ENCODE assay signal across 1 cellular context in the genomic region with DNA sequence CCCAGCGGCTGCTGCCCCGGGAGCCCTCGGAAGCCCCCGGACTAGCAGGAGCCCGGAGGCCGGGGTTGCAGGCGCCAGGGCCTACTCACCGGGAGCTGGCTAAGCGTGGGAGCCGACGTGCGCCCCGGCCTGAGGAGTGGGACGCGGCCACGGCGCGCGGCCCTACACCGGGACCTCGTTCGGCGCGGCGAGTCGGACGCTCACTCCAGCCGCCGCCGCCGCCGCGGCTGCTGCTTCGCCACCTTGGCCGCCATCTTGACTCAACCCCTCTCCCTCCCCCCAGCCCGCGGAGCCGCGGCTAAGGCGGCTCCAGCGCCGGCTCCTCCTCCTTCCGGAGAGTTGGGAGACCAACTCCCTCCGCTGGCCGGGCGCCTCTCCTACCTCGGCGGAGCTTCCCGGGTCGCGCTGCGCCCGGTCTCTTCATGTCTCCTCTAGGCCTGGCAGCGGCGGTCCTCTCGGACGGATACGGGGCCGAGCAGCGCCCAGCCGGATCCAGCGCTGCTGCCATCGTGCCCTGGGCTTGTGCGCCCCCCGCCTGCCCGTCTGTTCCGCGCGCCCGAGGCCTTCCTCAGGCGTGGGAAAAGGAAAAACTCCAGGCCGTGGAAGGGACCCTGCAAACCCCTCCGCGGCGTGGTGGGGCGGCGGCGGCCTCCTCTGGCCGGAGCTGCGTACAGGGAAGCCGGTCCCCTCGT.
TF ChIP-seq lines count a peak whose summit lies in the region.

A gene (minus strand): TSS at position 262 of the 692 bp plus-strand sequence. CDS start 20,965 bp downstream, outside the sequence.

TF ChIP-seq in HEK293, 187 proteins besides CTCF, POLR2A, EP300 and RAD21 (continued from another document and continues in another):
- TF ChIP-seq, protein P1, sequence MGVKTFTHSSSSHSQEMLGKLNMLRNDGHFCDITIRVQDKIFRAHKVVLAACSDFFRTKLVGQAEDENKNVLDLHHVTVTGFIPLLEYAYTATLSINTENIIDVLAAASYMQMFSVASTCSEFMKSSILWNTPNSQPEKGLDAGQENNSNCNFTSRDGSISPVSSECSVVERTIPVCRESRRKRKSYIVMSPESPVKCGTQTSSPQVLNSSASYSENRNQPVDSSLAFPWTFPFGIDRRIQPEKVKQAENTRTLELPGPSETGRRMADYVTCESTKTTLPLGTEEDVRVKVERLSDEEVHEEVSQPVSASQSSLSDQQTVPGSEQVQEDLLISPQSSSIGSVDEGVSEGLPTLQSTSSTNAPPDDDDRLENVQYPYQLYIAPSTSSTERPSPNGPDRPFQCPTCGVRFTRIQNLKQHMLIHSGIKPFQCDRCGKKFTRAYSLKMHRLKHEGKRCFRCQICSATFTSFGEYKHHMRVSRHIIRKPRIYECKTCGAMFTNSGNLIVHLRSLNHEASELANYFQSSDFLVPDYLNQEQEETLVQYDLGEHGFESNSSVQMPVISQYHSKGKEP (tag by site-specific recombination; IDR thresholded peaks at IDR 0.05): peak; percentile 60; the same call in 1 of the 2 replicates
- TF ChIP-seq, protein P2, sequence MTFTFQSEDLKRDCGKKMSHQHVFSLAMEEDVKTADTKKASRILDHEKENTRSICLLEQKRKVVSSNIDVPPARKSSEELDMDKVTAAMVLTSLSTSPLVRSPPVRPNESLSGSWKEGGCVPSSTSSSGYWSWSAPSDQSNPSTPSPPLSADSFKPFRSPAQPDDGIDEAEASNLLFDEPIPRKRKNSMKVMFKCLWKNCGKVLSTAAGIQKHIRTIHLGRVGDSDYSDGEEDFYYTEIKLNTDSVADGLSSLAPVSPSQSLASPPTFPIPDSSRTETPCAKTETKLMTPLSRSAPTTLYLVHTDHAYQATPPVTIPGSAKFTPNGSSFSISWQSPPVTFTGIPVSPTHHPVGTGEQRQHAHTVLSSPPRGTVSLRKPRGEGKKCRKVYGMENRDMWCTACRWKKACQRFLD (tag by site-specific recombination; IDR thresholded peaks at IDR 0.05): 0 out of 2 replicates have a peak, but pooled peaks have one; percentile 18
- TF ChIP-seq SP2 (tag by site-specific recombination; IDR thresholded peaks at IDR 0.05): peak; percentile 69
- TF ChIP-seq, protein P3, sequence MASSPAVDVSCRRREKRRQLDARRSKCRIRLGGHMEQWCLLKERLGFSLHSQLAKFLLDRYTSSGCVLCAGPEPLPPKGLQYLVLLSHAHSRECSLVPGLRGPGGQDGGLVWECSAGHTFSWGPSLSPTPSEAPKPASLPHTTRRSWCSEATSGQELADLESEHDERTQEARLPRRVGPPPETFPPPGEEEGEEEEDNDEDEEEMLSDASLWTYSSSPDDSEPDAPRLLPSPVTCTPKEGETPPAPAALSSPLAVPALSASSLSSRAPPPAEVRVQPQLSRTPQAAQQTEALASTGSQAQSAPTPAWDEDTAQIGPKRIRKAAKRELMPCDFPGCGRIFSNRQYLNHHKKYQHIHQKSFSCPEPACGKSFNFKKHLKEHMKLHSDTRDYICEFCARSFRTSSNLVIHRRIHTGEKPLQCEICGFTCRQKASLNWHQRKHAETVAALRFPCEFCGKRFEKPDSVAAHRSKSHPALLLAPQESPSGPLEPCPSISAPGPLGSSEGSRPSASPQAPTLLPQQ (tag by site-specific recombination; IDR thresholded peaks at IDR 0.05): 0 out of 2 replicates have a peak, but pooled peaks have one; percentile 37
- no peak for TF ChIP-seq ZNF133 (tag by site-specific recombination; IDR thresholded peaks at IDR 0.05)
- no peak for TF ChIP-seq ZNF10 (tag by site-specific recombination; IDR thresholded peaks at IDR 0.05)
- TF ChIP-seq, protein P4, sequence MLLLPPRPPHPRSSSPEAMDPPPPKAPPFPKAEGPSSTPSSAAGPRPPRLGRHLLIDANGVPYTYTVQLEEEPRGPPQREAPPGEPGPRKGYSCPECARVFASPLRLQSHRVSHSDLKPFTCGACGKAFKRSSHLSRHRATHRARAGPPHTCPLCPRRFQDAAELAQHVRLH (tag by site-specific recombination; IDR thresholded peaks at IDR 0.05): peak; percentile 37; the same call in 1 of the 2 replicates
- peak; percentile 95 for TF ChIP-seq ZNF561 (tag by site-specific recombination; IDR thresholded peaks at IDR 0.05; ENCODE audit: borderline replicate concordance)
- TF ChIP-seq GLIS2 (tag by site-specific recombination; IDR thresholded peaks at IDR 0.05): peak; percentile 50; the same call in 1 of the 2 replicates
- peak; percentile 36; the same call in 1 of the 2 replicates for TF ChIP-seq ZNF423 (tag by site-specific recombination; IDR thresholded peaks at IDR 0.05)
- TF ChIP-seq ZNF600 (tag by site-specific recombination; IDR thresholded peaks at IDR 0.05): peak; percentile 42; the same call in 1 of the 2 replicates
- TF ChIP-seq, protein P5, sequence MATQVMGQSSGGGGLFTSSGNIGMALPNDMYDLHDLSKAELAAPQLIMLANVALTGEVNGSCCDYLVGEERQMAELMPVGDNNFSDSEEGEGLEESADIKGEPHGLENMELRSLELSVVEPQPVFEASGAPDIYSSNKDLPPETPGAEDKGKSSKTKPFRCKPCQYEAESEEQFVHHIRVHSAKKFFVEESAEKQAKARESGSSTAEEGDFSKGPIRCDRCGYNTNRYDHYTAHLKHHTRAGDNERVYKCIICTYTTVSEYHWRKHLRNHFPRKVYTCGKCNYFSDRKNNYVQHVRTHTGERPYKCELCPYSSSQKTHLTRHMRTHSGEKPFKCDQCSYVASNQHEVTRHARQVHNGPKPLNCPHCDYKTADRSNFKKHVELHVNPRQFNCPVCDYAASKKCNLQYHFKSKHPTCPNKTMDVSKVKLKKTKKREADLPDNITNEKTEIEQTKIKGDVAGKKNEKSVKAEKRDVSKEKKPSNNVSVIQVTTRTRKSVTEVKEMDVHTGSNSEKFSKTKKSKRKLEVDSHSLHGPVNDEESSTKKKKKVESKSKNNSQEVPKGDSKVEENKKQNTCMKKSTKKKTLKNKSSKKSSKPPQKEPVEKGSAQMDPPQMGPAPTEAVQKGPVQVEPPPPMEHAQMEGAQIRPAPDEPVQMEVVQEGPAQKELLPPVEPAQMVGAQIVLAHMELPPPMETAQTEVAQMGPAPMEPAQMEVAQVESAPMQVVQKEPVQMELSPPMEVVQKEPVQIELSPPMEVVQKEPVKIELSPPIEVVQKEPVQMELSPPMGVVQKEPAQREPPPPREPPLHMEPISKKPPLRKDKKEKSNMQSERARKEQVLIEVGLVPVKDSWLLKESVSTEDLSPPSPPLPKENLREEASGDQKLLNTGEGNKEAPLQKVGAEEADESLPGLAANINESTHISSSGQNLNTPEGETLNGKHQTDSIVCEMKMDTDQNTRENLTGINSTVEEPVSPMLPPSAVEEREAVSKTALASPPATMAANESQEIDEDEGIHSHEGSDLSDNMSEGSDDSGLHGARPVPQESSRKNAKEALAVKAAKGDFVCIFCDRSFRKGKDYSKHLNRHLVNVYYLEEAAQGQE (tag by site-specific recombination; IDR thresholded peaks at IDR 0.05): 0 out of 2 replicates have a peak, but pooled peaks have one; percentile 10
- TF ChIP-seq IKZF3 (tag by site-specific recombination; IDR thresholded peaks at IDR 0.05): peak; percentile 96
- 0 out of 2 replicates have a peak, but pooled peaks have one; percentile 43 for TF ChIP-seq ZNF184 (tag by site-specific recombination; IDR thresholded peaks at IDR 0.05)
- peak; percentile 82 for TF ChIP-seq YY2 (tag by site-specific recombination; IDR thresholded peaks at IDR 0.05)
- TF ChIP-seq, protein P6, sequence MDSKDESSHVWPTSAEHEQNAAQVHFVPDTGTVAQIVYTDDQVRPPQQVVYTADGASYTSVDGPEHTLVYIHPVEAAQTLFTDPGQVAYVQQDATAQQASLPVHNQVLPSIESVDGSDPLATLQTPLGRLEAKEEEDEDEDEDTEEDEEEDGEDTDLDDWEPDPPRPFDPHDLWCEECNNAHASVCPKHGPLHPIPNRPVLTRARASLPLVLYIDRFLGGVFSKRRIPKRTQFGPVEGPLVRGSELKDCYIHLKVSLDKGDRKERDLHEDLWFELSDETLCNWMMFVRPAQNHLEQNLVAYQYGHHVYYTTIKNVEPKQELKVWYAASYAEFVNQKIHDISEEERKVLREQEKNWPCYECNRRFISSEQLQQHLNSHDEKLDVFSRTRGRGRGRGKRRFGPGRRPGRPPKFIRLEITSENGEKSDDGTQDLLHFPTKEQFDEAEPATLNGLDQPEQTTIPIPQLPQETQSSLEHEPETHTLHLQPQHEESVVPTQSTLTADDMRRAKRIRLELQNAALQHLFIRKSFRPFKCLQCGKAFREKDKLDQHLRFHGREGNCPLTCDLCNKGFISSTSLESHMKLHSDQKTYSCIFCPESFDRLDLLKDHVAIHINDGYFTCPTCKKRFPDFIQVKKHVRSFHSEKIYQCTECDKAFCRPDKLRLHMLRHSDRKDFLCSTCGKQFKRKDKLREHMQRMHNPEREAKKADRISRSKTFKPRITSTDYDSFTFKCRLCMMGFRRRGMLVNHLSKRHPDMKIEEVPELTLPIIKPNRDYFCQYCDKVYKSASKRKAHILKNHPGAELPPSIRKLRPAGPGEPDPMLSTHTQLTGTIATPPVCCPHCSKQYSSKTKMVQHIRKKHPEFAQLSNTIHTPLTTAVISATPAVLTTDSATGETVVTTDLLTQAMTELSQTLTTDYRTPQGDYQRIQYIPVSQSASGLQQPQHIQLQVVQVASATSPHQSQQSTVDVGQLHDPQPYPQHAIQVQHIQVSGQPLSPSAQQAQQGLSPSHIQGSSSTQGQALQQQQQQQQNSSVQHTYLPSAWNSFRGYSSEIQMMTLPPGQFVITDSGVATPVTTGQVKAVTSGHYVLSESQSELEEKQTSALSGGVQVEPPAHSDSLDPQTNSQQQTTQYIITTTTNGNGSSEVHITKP (tag by site-specific recombination; IDR thresholded peaks at IDR 0.05): peak; percentile 69
- peak; percentile 83 for TF ChIP-seq YY1 (tag by site-specific recombination; IDR thresholded peaks at IDR 0.05)
- TF ChIP-seq, protein P7, sequence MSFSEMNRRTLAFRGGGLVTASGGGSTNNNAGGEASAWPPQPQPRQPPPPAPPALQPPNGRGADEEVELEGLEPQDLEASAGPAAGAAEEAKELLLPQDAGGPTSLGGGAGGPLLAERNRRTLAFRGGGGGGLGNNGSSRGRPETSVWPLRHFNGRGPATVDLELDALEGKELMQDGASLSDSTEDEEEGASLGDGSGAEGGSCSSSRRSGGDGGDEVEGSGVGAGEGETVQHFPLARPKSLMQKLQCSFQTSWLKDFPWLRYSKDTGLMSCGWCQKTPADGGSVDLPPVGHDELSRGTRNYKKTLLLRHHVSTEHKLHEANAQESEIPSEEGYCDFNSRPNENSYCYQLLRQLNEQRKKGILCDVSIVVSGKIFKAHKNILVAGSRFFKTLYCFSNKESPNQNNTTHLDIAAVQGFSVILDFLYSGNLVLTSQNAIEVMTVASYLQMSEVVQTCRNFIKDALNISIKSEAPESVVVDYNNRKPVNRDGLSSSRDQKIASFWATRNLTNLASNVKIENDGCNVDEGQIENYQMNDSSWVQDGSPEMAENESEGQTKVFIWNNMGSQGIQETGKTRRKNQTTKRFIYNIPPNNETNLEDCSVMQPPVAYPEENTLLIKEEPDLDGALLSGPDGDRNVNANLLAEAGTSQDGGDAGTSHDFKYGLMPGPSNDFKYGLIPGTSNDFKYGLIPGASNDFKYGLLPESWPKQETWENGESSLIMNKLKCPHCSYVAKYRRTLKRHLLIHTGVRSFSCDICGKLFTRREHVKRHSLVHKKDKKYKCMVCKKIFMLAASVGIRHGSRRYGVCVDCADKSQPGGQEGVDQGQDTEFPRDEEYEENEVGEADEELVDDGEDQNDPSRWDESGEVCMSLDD (tag by site-specific recombination; IDR thresholded peaks at IDR 0.05): peak; percentile 27; the same call in 1 of the 2 replicates
- TF ChIP-seq, protein P8, sequence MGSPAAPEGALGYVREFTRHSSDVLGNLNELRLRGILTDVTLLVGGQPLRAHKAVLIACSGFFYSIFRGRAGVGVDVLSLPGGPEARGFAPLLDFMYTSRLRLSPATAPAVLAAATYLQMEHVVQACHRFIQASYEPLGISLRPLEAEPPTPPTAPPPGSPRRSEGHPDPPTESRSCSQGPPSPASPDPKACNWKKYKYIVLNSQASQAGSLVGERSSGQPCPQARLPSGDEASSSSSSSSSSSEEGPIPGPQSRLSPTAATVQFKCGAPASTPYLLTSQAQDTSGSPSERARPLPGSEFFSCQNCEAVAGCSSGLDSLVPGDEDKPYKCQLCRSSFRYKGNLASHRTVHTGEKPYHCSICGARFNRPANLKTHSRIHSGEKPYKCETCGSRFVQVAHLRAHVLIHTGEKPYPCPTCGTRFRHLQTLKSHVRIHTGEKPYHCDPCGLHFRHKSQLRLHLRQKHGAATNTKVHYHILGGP (tag by site-specific recombination; IDR thresholded peaks at IDR 0.05): no peak
- TF ChIP-seq, protein P9, sequence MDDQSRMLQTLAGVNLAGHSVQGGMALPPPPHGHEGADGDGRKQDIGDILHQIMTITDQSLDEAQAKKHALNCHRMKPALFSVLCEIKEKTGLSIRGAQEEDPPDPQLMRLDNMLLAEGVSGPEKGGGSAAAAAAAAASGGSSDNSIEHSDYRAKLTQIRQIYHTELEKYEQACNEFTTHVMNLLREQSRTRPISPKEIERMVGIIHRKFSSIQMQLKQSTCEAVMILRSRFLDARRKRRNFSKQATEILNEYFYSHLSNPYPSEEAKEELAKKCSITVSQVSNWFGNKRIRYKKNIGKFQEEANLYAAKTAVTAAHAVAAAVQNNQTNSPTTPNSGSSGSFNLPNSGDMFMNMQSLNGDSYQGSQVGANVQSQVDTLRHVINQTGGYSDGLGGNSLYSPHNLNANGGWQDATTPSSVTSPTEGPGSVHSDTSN (CRISPR knock-in tag; IDR thresholded peaks at IDR 0.05): peak; percentile 46
- peak; percentile 85 for TF ChIP-seq ZBTB8A (tag by site-specific recombination; IDR thresholded peaks at IDR 0.05)
- TF ChIP-seq ZIC2 (tag by site-specific recombination; IDR thresholded peaks at IDR 0.05): no peak
- TF ChIP-seq OVOL3 (tag by site-specific recombination; IDR thresholded peaks at IDR 0.05): peak; percentile 27; the same call in 1 of the 2 replicates
- TF ChIP-seq ZBTB48 (tag by site-specific recombination; IDR thresholded peaks at IDR 0.05): peak; percentile 59; the same call in 1 of the 2 replicates
- peak; percentile 53; the same call in 1 of the 2 replicates for TF ChIP-seq ZNF560 (tag by site-specific recombination; IDR thresholded peaks at IDR 0.05; ENCODE audit: borderline replicate concordance)
- 0 out of 2 replicates have a peak, but pooled peaks have one; percentile 30 for TF ChIP-seq ZNF596 (tag by site-specific recombination; IDR thresholded peaks at IDR 0.05)
- peak; percentile 98 for TF ChIP-seq ZNF341 (tag by site-specific recombination; IDR thresholded peaks at IDR 0.05; ENCODE audit: low read depth)
- TF ChIP-seq ZNF501 (tag by site-specific recombination; IDR thresholded peaks at IDR 0.05): peak; percentile 94
- TF ChIP-seq KLF16 (tag by site-specific recombination; IDR thresholded peaks at IDR 0.05): peak; percentile 51; the same call in 1 of the 2 replicates
- TF ChIP-seq, protein P10, sequence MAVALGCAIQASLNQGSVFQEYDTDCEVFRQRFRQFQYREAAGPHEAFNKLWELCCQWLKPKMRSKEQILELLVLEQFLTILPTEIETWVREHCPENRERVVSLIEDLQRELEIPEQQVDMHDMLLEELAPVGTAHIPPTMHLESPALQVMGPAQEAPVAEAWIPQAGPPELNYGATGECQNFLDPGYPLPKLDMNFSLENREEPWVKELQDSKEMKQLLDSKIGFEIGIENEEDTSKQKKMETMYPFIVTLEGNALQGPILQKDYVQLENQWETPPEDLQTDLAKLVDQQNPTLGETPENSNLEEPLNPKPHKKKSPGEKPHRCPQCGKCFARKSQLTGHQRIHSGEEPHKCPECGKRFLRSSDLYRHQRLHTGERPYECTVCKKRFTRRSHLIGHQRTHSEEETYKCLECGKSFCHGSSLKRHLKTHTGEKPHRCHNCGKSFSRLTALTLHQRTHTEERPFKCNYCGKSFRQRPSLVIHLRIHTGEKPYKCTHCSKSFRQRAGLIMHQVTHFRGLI (tag by site-specific recombination; IDR thresholded peaks at IDR 0.05): peak; percentile 95
- TF ChIP-seq ZNF677 (tag by site-specific recombination; IDR thresholded peaks at IDR 0.05): 0 out of 2 replicates have a peak, but pooled peaks have one; percentile 29
- peak; percentile 89 for TF ChIP-seq ZEB2 (tag by site-specific recombination; IDR thresholded peaks at IDR 0.05)
